11 cellular contexts compared by ENCODE assay signal in genomic region chr4:87633239-87633638, GRCh38. TPM values are rescaled to one million over a fixed set of nuclear protein-coding genes. Genes with fewer than 3 reads are reported as not detected.
DNase-seq lines count a peak whose midpoint lies in the region; ATAC-seq and TF ChIP-seq lines count a peak whose summit lies in the region.
"Had no signal": no experiment of that assay in that cellular context is flagged by ENCODE, and none has a peak within 500 bp of the region (broad histone marks: within the 10 kb centered on the region; RNA-seq: fewer than 3 reads in every experiment).

No MANE protein-coding gene starts in this region.

- H3K4me3 ChIP-seq in BE2C (ENCODE audit: low read depth, low read length) = no peak overlapping the region
- no peak overlapping the region for H3K4me3 ChIP-seq in fibroblast of pulmonary artery (replicated peaks; ENCODE audit: low read depth, low read length)

- H3K9me3 Mint-ChIP-seq in stimulated activated effector memory CD8-positive, alpha-beta T cell treated with anti-CD3 and anti-CD28 coated beads, Interleukin-12 subunit alpha, Interleukin-12 subunit beta, amount 100 ng/mL, for 72 hours = no peaks in the 10 kb centered on the region
- H3K9me3 Mint-ChIP-seq: activated CD4-positive, alpha-beta T cell treated with anti-CD3 and anti-CD28 coated beads, Interleukin-2, amount 10 ng/mL, durations not matched to agents 7 days and 5 days had no signal

- no peaks in the 10 kb centered on the region for H3K4me1 Mint-ChIP-seq in stimulated activated effector memory CD8-positive, alpha-beta T cell treated with anti-CD3 and anti-CD28 coated beads, Interleukin-12 subunit alpha, Interleukin-12 subunit beta, amount 100 ng/mL, for 72 hours
- H3K4me1 Mint-ChIP-seq: activated CD4-positive, alpha-beta T cell treated with anti-CD3 and anti-CD28 coated beads, Interleukin-2, amount 10 ng/mL, durations not matched to agents 7 days and 5 days; activated naive CD4-positive, alpha-beta T cell treated with anti-CD3 and anti-CD28 coated beads, Interleukin-2, amount 10 ng/mL, durations not matched to agents 7 days and 5 days had no signal

- ATAC-seq in GM19023 (IDR thresholded peaks at IDR 0.05; ENCODE audit: unreplicated experiment) = no peak
- ATAC-seq in stimulated activated effector memory CD8-positive, alpha-beta T cell treated with anti-CD3 and anti-CD28 coated beads, Interleukin-12 subunit alpha, Interleukin-12 subunit beta, amount 100 ng/mL, for 72 hours = no peak
- ATAC-seq in HG02938 (IDR thresholded peaks at IDR 0.05; ENCODE audit: unreplicated experiment) = no peak

- no peaks in the 10 kb centered on the region for H3K9me3 ChIP-seq in BE2C

- no peak overlapping the region for H3K27ac Mint-ChIP-seq in stimulated activated effector memory CD8-positive, alpha-beta T cell treated with anti-CD3 and anti-CD28 coated beads, Interleukin-12 subunit alpha, Interleukin-12 subunit beta, amount 100 ng/mL, for 72 hours
- H3K27ac Mint-ChIP-seq: activated CD4-positive, alpha-beta T cell treated with anti-CD3 and anti-CD28 coated beads, Interleukin-2, amount 10 ng/mL, durations not matched to agents 7 days and 5 days; activated naive CD4-positive, alpha-beta T cell treated with anti-CD3 and anti-CD28 coated beads, Interleukin-2, amount 10 ng/mL, durations not matched to agents 7 days and 5 days had no signal

- H3K36me3 ChIP-seq in BE2C = no peaks in the 10 kb centered on the region

- no peak for TF ChIP-seq EP300 in Ishikawa (IDR thresholded peaks at IDR 0.05; ENCODE audit: borderline replicate concordance)

- TF ChIP-seq CTCF in BE2C (IDR thresholded peaks at IDR 0.05; ENCODE audit: low read depth, low read length) = no peak
- no peak for TF ChIP-seq CTCF in fibroblast of pulmonary artery (IDR thresholded peaks at IDR 0.05; ENCODE audit: low read length, missing control alignments)

- no peaks in the 10 kb centered on the region for H3K36me3 Mint-ChIP-seq in stimulated activated effector memory CD8-positive, alpha-beta T cell treated with anti-CD3 and anti-CD28 coated beads, Interleukin-12 subunit alpha, Interleukin-12 subunit beta, amount 100 ng/mL, for 72 hours
- H3K36me3 Mint-ChIP-seq: activated naive CD4-positive, alpha-beta T cell treated with anti-CD3 and anti-CD28 coated beads, Interleukin-2, amount 10 ng/mL, durations not matched to agents 7 days and 5 days had no signal

- H3K27me3 ChIP-seq in BE2C = no peaks in the 10 kb centered on the region

- no peak overlapping the region for H3K4me3 Mint-ChIP-seq in stimulated activated effector memory CD8-positive, alpha-beta T cell treated with anti-CD3 and anti-CD28 coated beads, Interleukin-12 subunit alpha, Interleukin-12 subunit beta, amount 100 ng/mL, for 72 hours
- H3K4me3 Mint-ChIP-seq: activated CD4-positive, alpha-beta T cell treated with anti-CD3 and anti-CD28 coated beads, Interleukin-2, amount 10 ng/mL, durations not matched to agents 7 days and 5 days; activated naive CD4-positive, alpha-beta T cell treated with anti-CD3 and anti-CD28 coated beads, Interleukin-2, amount 10 ng/mL, durations not matched to agents 7 days and 5 days had no signal

- no peaks in the 10 kb centered on the region for H3K4me1 ChIP-seq in BE2C

- TF ChIP-seq RAD21 in Ishikawa (IDR thresholded peaks at IDR 0.05; ENCODE audit: low read depth) = no peak

- DNase-seq in BE2C (peak; percentile 17), RPMI7951 (ENCODE audit: low read depth) (peak; percentile 14), fibroblast of pulmonary artery (ENCODE audit: low read depth) (peak; percentile 80), MV-4-11 (lab: John Stamatoyannopoulos, UW) (no peak)
- DNase-seq in stimulated activated effector memory CD8-positive, alpha-beta T cell treated with anti-CD3 and anti-CD28 coated beads, Interleukin-12 subunit alpha, Interleukin-12 subunit beta, amount 100 ng/mL, for 72 hours (ENCODE audit: low spot score in 2 of 2) = no peak
- DNase-seq: activated CD4-positive, alpha-beta T cell treated with anti-CD3 and anti-CD28 coated beads, Interleukin-2, amount 10 ng/mL, durations not matched to agents 7 days and 5 days; activated naive CD4-positive, alpha-beta T cell treated with anti-CD3 and anti-CD28 coated beads, Interleukin-2, amount 10 ng/mL, durations not matched to agents 7 days and 5 days; occipital lobe had no signal

TF ChIP-seq in Ishikawa, 13 proteins besides CTCF, POLR2A, EP300 and RAD21:
- TF ChIP-seq FOXM1 (IDR thresholded peaks at IDR 0.05; ENCODE audit: borderline replicate concordance, low read depth) = no peak
- peak; percentile 81 for TF ChIP-seq NFIC (IDR thresholded peaks at IDR 0.05)

RNA-seq across cellular contexts. Expression of gene DMP1, which starts 16.8 kb away (rescaled TPM):
- not detected for polyA plus RNA-seq in BE2C (2012; ENCODE audit: insufficient read depth, insufficient read length, low read depth)
- total RNA-seq in RPMI7951 (2014; rRNA removed; shearing (Covaris generic)) = not detected in 2 replicates
- total RNA-seq: activated CD4-positive, alpha-beta T cell treated with anti-CD3 and anti-CD28 coated beads, Interleukin-2, amount 10 ng/mL, durations not matched to agents 7 days and 5 days had no signal

RNA-seq across cellular contexts. Expression of gene DSPP, which starts 24.9 kb away (rescaled TPM):
- 0.17 TPM for polyA plus RNA-seq in BE2C (2012; ENCODE audit: insufficient read depth, insufficient read length, low read depth)
- not detected in 2 replicates for total RNA-seq in RPMI7951 (2014; rRNA removed; shearing (Covaris generic))
- total RNA-seq: activated CD4-positive, alpha-beta T cell treated with anti-CD3 and anti-CD28 coated beads, Interleukin-2, amount 10 ng/mL, durations not matched to agents 7 days and 5 days had no signal

Comparison
In these comparisons a context has a peak if more than half of its experiments do, and no peak if none do; other contexts are left out.
1. DNase-seq: peak in BE2C (single experiment), RPMI7951 (single experiment) and fibroblast of pulmonary artery (single experiment); none in stimulated activated effector memory CD8-positive, alpha-beta T cell treated with anti-CD3 and anti-CD28 coated beads, Interleukin-12 subunit alpha, Interleukin-12 subunit beta, amount 100 ng/mL, for 72 hours (0 of 2) and MV-4-11 (single experiment).